Comparison of ENCODE assay signal across 10 cellular contexts in genomic region chr1:206633708-206634121, GRCh38. TPM values are rescaled to one million over a fixed set of nuclear protein-coding genes. Genes with fewer than 3 reads are reported as not detected.
DNase-seq lines count a peak whose midpoint lies in the region; ATAC-seq and TF ChIP-seq lines count a peak whose summit lies in the region.
"Had no signal": no experiment of that assay in that cellular context is flagged by ENCODE, and none has a peak within 500 bp of the region (broad histone marks: within the 10 kb centered on the region; RNA-seq: fewer than 3 reads in every experiment).

No MANE protein-coding gene starts in this region.

- peaks cover 8% of the 10 kb centered on the region for H3K27me3 Mint-ChIP-seq in progenitor cell of endocrine pancreas

- H3K27me3 ChIP-seq in SJSA1 (replicated peaks), result no peaks in the 10 kb centered on the region

- no peaks in the 10 kb centered on the region for H3K9me3 ChIP-seq in SJSA1 (replicated peaks)
- H3K9me3 ChIP-seq: HAP-1 had no signal

- in situ Hi-C loops in Caki2 (cut with HindIII; ENCODE audit: low pct_unique_long_range_greater_than_20kb, low sequenced_read_pairs), result loop anchor here (5.0 kb wide), 2 partner anchors 89 to 349 kb away; no protein-coding TSS in a partner anchor

- H3K4me3 Mint-ChIP-seq in progenitor cell of endocrine pancreas (ENCODE audit: low read depth), result peak overlapping the region; percentile 15

- no peaks in the 10 kb centered on the region for H3K36me3 Mint-ChIP-seq in progenitor cell of endocrine pancreas (ENCODE audit: insufficient read depth)
- H3K36me3 Mint-ChIP-seq: activated naive CD4-positive, alpha-beta T cell treated with anti-CD3 and anti-CD28 coated beads, Interleukin-2, amount 10 ng/mL, durations not matched to agents 7 days and 5 days had no signal

- H3K4me1 ChIP-seq in SJSA1 (replicated peaks), result peaks cover 23% of the 10 kb centered on the region

- peak overlapping the region; percentile 1 for H3K27ac Mint-ChIP-seq in progenitor cell of endocrine pancreas

- 0 out of 2 replicates have a peak overlapping the region, but pooled peaks have one; percentile 5 for H3K27ac ChIP-seq in SJSA1

- H3K4me3 ChIP-seq in SJSA1, result no peak overlapping the region
- no peak overlapping the region for H3K4me3 ChIP-seq in fibroblast of mammary gland (ENCODE audit: control insufficient read depth, low read depth, low read length)
- H3K4me3 ChIP-seq: HAP-1 had no signal

- TF ChIP-seq CTCF in fibroblast of mammary gland (conservative IDR thresholded peaks at IDR 0.05; ENCODE audit: control insufficient read depth, insufficient read depth, low read depth, low read length) (no peak), progenitor cell of endocrine pancreas (IDR thresholded peaks at IDR 0.05; ENCODE audit: unreplicated experiment) (no peak)

- H3K4me1 Mint-ChIP-seq in progenitor cell of endocrine pancreas (ENCODE audit: low read depth), result peaks cover 25% of the 10 kb centered on the region

- no peak for ATAC-seq in HG03378 (IDR thresholded peaks at IDR 0.05; ENCODE audit: unreplicated experiment)

- H3K9me3 Mint-ChIP-seq in progenitor cell of endocrine pancreas (ENCODE audit: low read depth), result no peaks in the 10 kb centered on the region
- H3K9me3 Mint-ChIP-seq: activated naive CD4-positive, alpha-beta T cell treated with anti-CD3 and anti-CD28 coated beads, Interleukin-2, amount 10 ng/mL, durations not matched to agents 7 days and 5 days had no signal

- H3K36me3 ChIP-seq in SJSA1, result 0 out of 2 replicates have a peak, but pooled peaks cover 2% of the 10 kb centered on the region
- H3K36me3 ChIP-seq: HAP-1 had no signal

- DNase-seq in Caki2 (ENCODE audit: low read depth), result peak; percentile 11
- peak; percentile 51 to 53 for DNase-seq in SJSA1 (ENCODE audit: low read depth in 1 of 2, low spot score in 2 of 2)
- DNase-seq in fibroblast of mammary gland (ENCODE audit: low read depth), result peak; percentile 99
- DNase-seq in progenitor cell of endocrine pancreas (ENCODE audit: low spot score, unreplicated experiment), result no peak
- DNase-seq in stimulated activated CD4-positive, alpha-beta T cell treated with anti-CD3 and anti-CD28 coated beads, Interleukin-4, amount 100 ng/mL, for 4 hours, result no peak
- DNase-seq in stimulated activated naive CD4-positive, alpha-beta T cell treated with Interleukin-2 at 50 U/mL for 16 hours (lab: John Stamatoyannopoulos, UW), result no peak
- DNase-seq in superior temporal gyrus (ENCODE audit: extremely low spot score), result no peak

RNA-seq across cellular contexts. Expression of gene DYRK3, which starts 1.6 kb away (rescaled TPM):
- total RNA-seq in Caki2 (2014; rRNA removed; shearing (Covaris generic); ENCODE audit: low replicate concordance), result 5.1 and 9.2 TPM in 2 replicates
- total RNA-seq in SJSA1 (2014; rRNA removed; shearing (Covaris generic)), result 3.9 and 11.2 TPM in 2 replicates
- 8.4 and 9.1 TPM in 2 replicates for total RNA-seq in progenitor cell of endocrine pancreas

RNA-seq across cellular contexts. Expression of gene EIF2D, which starts 21.4 kb away (rescaled TPM):
- total RNA-seq in Caki2 (2014; rRNA removed; shearing (Covaris generic); ENCODE audit: low replicate concordance), result 59.5 and 63.7 TPM in 2 replicates
- 41.0 and 53.8 TPM in 2 replicates for total RNA-seq in SJSA1 (2014; rRNA removed; shearing (Covaris generic))
- total RNA-seq in progenitor cell of endocrine pancreas, result 36.8 and 39.5 TPM in 2 replicates

RNA-seq across cellular contexts. Expression of gene MAPKAPK2, which starts 51.0 kb away (rescaled TPM):
- total RNA-seq in Caki2 (2014; rRNA removed; shearing (Covaris generic); ENCODE audit: low replicate concordance), result 28.4 and 30.9 TPM in 2 replicates
- total RNA-seq in SJSA1 (2014; rRNA removed; shearing (Covaris generic)), result 45.4 and 58.6 TPM in 2 replicates
- total RNA-seq in progenitor cell of endocrine pancreas, result 60.8 and 64.9 TPM in 2 replicates

Comparison
In these comparisons a context has a peak if more than half of its experiments do, and no peak if none do; other contexts are left out.
1. DNase-seq: peak in Caki2 (single experiment), SJSA1 (2 of 2) and fibroblast of mammary gland (single experiment); none in progenitor cell of endocrine pancreas (single experiment), stimulated activated CD4-positive, alpha-beta T cell treated with anti-CD3 and anti-CD28 coated beads, Interleukin-4, amount 100 ng/mL, for 4 hours (0 of 2), stimulated activated naive CD4-positive, alpha-beta T cell treated with Interleukin-2 at 50 U/mL for 16 hours (single experiment) and superior temporal gyrus (single experiment).